In genomic region chr11:73399159-73400090, GRCh38 we compare ENCODE assay signal across 11 cellular contexts. TPM values are rescaled to one million over a fixed set of nuclear protein-coding genes. Genes with fewer than 3 reads are reported as not detected.
DNase-seq lines count a peak whose midpoint lies in the region; ATAC-seq, FAIRE-seq and TF ChIP-seq lines count a peak whose summit lies in the region.
"Had no signal": no experiment of that assay in that cellular context is flagged by ENCODE, and none has a peak within 500 bp of the region (broad histone marks: within the 10 kb centered on the region; RNA-seq: fewer than 3 reads in every experiment).

No MANE protein-coding gene starts in this region.

- ATAC-seq in GM18861 (IDR thresholded peaks at IDR 0.05; ENCODE audit: unreplicated experiment): no peak

- FAIRE-seq in small intestine (lab: Jason Lieb, UNC): no peak
- FAIRE-seq: endometrium had no signal

- H3K9me2 ChIP-seq in MM.1S (replicated peaks; ENCODE audit: insufficient read depth, low read length): no peaks in the 10 kb centered on the region

- POLR2A ChIA-PET in CD8-positive, alpha-beta memory T cell (lab: Charles Lee): interaction anchor here (0.5 to 0.6 kb wide), 2 partner anchors 51 to 96 kb away, joined by 3 to 8 read pairs; no protein-coding TSS in a partner anchor

- H3K36me3 Mint-ChIP-seq in CD8-positive, alpha-beta memory T cell: peaks cover 0 to 24% (median 0%) of the 10 kb centered on the region in 3 donors
- H3K36me3 Mint-ChIP-seq in dendritic cell treated with granulocyte-macrophage colony-stimulating factor and Interleukin-4, amounts not matched to agents 40 ng/mL and 50 ng/mL, for 4 days (ENCODE audit: low read depth): peaks cover 87% of the 10 kb centered on the region
- peaks cover 5% of the 10 kb centered on the region for H3K36me3 Mint-ChIP-seq in nephron progenitor cell (ENCODE audit: low read depth)

- H3K27me3 Mint-ChIP-seq in CD8-positive, alpha-beta memory T cell: no peaks in the 10 kb centered on the region
- no peaks in the 10 kb centered on the region for H3K27me3 Mint-ChIP-seq in dendritic cell treated with granulocyte-macrophage colony-stimulating factor and Interleukin-4, amounts not matched to agents 40 ng/mL and 50 ng/mL, for 4 days
- peaks cover 3% of the 10 kb centered on the region for H3K27me3 Mint-ChIP-seq in nephron progenitor cell (ENCODE audit: low read depth, poor library complexity)

- no peak overlapping the region for H3K27ac ChIP-seq in CD8-positive, alpha-beta memory T cell (ENCODE audit: low read depth, low read length)
- H3K27ac ChIP-seq in small intestine (ENCODE audit: low read depth in 1 of 2, low read length in 1 of 2): peak overlapping the region in 1 of 2 donors; percentile 14
- no peak overlapping the region for H3K27ac ChIP-seq in MM.1S (ENCODE audit: low read length)

- H3F3A ChIP-seq in MM.1S (ENCODE audit: insufficient read depth, low read length): no peaks in the 10 kb centered on the region

- H3K4me3 Mint-ChIP-seq in CD8-positive, alpha-beta memory T cell: peak overlapping the region in 1 of 7 donors; percentile 9
- no peak overlapping the region for H3K4me3 Mint-ChIP-seq in dendritic cell treated with granulocyte-macrophage colony-stimulating factor and Interleukin-4, amounts not matched to agents 40 ng/mL and 50 ng/mL, for 4 days
- no peak overlapping the region for H3K4me3 Mint-ChIP-seq in nephron progenitor cell

- no peak overlapping the region for H3K4me2 ChIP-seq in MM.1S (ENCODE audit: low read depth, low read length)

- no peaks in the 10 kb centered on the region for H3K9me3 ChIP-seq in CD8-positive, alpha-beta memory T cell (ENCODE audit: low read length)
- no peaks in the 10 kb centered on the region for H3K9me3 ChIP-seq in small intestine (ENCODE audit: control insufficient read depth, low read depth)
- no peaks in the 10 kb centered on the region for H3K9me3 ChIP-seq in MM.1S (replicated peaks; ENCODE audit: insufficient read depth, low read length)

- intact Hi-C loops in dendritic cell treated with granulocyte-macrophage colony-stimulating factor and Interleukin-4, amounts not matched to agents 40 ng/mL and 50 ng/mL, for 4 days (cut with micrococcal nuclease): no loop called here

- H3K4me3 ChIP-seq in CD8-positive, alpha-beta memory T cell (ENCODE audit: low read length): no peak overlapping the region
- H3K4me3 ChIP-seq in small intestine (ENCODE audit: low read depth in 1 of 2, low read length in 2 of 2): no peak overlapping the region
- H3K4me3 ChIP-seq in MM.1S (ENCODE audit: low read length): no peak overlapping the region

- H2AFZ ChIP-seq in MM.1S (ENCODE audit: low read length): no peak overlapping the region

- no peaks in the 10 kb centered on the region for H3K4me1 ChIP-seq in CD8-positive, alpha-beta memory T cell (ENCODE audit: insufficient read depth, low read length)
- H3K4me1 ChIP-seq in small intestine (ENCODE audit: control insufficient read depth in 2 of 2, insufficient read depth in 1 of 2, low read depth in 1 of 2, low read length in 1 of 2) (no peaks in the 10 kb centered on the region), MM.1S (ENCODE audit: low read length) (no peaks in the 10 kb centered on the region)

- 80 to 87% (median 85%) methylated on average over 11 of the region's 11 CpGs for WGBS in small intestine, 3 donors

- H3K9me3 Mint-ChIP-seq in CD8-positive, alpha-beta memory T cell: no peaks in the 10 kb centered on the region
- no peaks in the 10 kb centered on the region for H3K9me3 Mint-ChIP-seq in dendritic cell treated with granulocyte-macrophage colony-stimulating factor and Interleukin-4, amounts not matched to agents 40 ng/mL and 50 ng/mL, for 4 days
- no peaks in the 10 kb centered on the region for H3K9me3 Mint-ChIP-seq in nephron progenitor cell

- DNase-seq in CD8-positive, alpha-beta memory T cell: no peak
- DNase-seq in RPMI7951 (ENCODE audit: low read depth): peak; percentile 25
- no peak for DNase-seq in nephron progenitor cell
- no peak for DNase-seq in small intestine
- DNase-seq in MM.1S: no peak
- no peak for DNase-seq in T-helper 1 cell
- DNase-seq: NCI-H446 treated with DMSO at 0.1 percent for 48 hours, SIG-M5 had no signal

- no peak for TF ChIP-seq CTCF in nephron progenitor cell (IDR thresholded peaks at IDR 0.05)
- TF ChIP-seq CTCF in MM.1S (IDR thresholded peaks at IDR 0.05; ENCODE audit: low read length): no peak

- CTCF ChIA-PET in CD8-positive, alpha-beta memory T cell (lab: Charles Lee): interaction anchor here (0.7 to 9.1 kb wide), 4 partner anchors 26 to 64 kb away, joined by 3 to 190 read pairs (median 5); no protein-coding TSS in a partner anchor

- H3K4me1 Mint-ChIP-seq in CD8-positive, alpha-beta memory T cell: no peaks in the 10 kb centered on the region
- H3K4me1 Mint-ChIP-seq in dendritic cell treated with granulocyte-macrophage colony-stimulating factor and Interleukin-4, amounts not matched to agents 40 ng/mL and 50 ng/mL, for 4 days (ENCODE audit: low read depth): peaks cover 74% of the 10 kb centered on the region
- H3K4me1 Mint-ChIP-seq in nephron progenitor cell: peaks cover 17% of the 10 kb centered on the region

- H3K27me3 ChIP-seq in CD8-positive, alpha-beta memory T cell (ENCODE audit: insufficient read depth, low read length, poor library complexity, severe bottlenecking): no peaks in the 10 kb centered on the region
- H3K27me3 ChIP-seq in small intestine (ENCODE audit: control insufficient read depth in 2 of 2, insufficient read depth in 2 of 2, low read length in 2 of 2): no peaks in the 10 kb centered on the region
- H3K27me3 ChIP-seq in MM.1S (replicated peaks; ENCODE audit: insufficient read depth, low read length): no peaks in the 10 kb centered on the region

- H3K36me3 ChIP-seq in CD8-positive, alpha-beta memory T cell (ENCODE audit: insufficient read depth, low read length): no peaks in the 10 kb centered on the region
- H3K36me3 ChIP-seq in small intestine (ENCODE audit: control insufficient read depth in 2 of 2, insufficient read depth in 2 of 2, low read length in 2 of 2): no peaks in the 10 kb centered on the region
- no peaks in the 10 kb centered on the region for H3K36me3 ChIP-seq in MM.1S (replicated peaks; ENCODE audit: insufficient read depth, low read length)

- H3K9ac ChIP-seq in MM.1S (ENCODE audit: low read length): no peak overlapping the region

- no peaks in the 10 kb centered on the region for H4K20me1 ChIP-seq in MM.1S (ENCODE audit: insufficient read depth, low read length)

- H3K79me2 ChIP-seq in MM.1S (ENCODE audit: low read length): no peaks in the 10 kb centered on the region

- peak overlapping the region in 5 of 8 donors; percentile 52 to 86 (median 72) for H3K27ac Mint-ChIP-seq in CD8-positive, alpha-beta memory T cell
- H3K27ac Mint-ChIP-seq in dendritic cell treated with granulocyte-macrophage colony-stimulating factor and Interleukin-4, amounts not matched to agents 40 ng/mL and 50 ng/mL, for 4 days: peak overlapping the region; percentile 23
- H3K27ac Mint-ChIP-seq in nephron progenitor cell: peak overlapping the region; percentile 34

RNA-seq across cellular contexts. Expression of gene RELT, which starts 23.2 kb away (rescaled TPM):
- 10 to 100 TPM; 23.4 TPM for total RNA-seq in CD8-positive, alpha-beta memory T cell
- 7.5 TPM for polyA plus RNA-seq in CD8-positive, alpha-beta memory T cell
- total RNA-seq in RPMI7951 (2014; rRNA removed; shearing (Covaris generic)): 4.2 and 5.1 TPM in 2 replicates
- 1 to 10 TPM in 2 of 3 donors, under 1 TPM in 1; 0.67 to 3.3 (median 1.1) TPM for polyA plus RNA-seq in small intestine
